ENCODE assay signal across 1 cellular context in genomic region chr1:8197493-8198282, GRCh38.
TF ChIP-seq lines count a peak whose summit lies in the region.

No MANE protein-coding gene starts in this region.

TF ChIP-seq in SK-N-SH, 30 proteins besides CTCF, POLR2A, EP300 and RAD21 (continued from another document):
- TF ChIP-seq IRF3 (IDR thresholded peaks at IDR 0.05; ENCODE audit: low read depth, low read length) (no peak), GATA2 (CRISPR knock-in tag; IDR thresholded peaks at IDR 0.05) (no peak), USF1 (IDR thresholded peaks at IDR 0.05; ENCODE audit: borderline replicate concordance, low read depth) (0 out of 2 replicates have a peak, but pooled peaks have one; percentile 3), EZH2phosphoT487 (IDR thresholded peaks at IDR 0.05; ENCODE audit: borderline replicate concordance, low read depth) (no peak), USF2 (IDR thresholded peaks at IDR 0.05; ENCODE audit: borderline replicate concordance, low read depth, low read length) (no peak), YY1 (IDR thresholded peaks at IDR 0.05; ENCODE audit: low read depth) (no peak), MAX (IDR thresholded peaks at IDR 0.05; ENCODE audit: low read depth) (no peak), SIN3A (IDR thresholded peaks at IDR 0.05; ENCODE audit: borderline replicate concordance, low read depth, low read length) (no peak), GABPA (IDR thresholded peaks at IDR 0.05; ENCODE audit: low read depth) (no peak), JUND (IDR thresholded peaks at IDR 0.05) (peak; percentile 76), TCF12 (IDR thresholded peaks at IDR 0.05) (peak; percentile 80), FOSL2 (IDR thresholded peaks at IDR 0.05; ENCODE audit: borderline replicate concordance, low read depth) (peak; percentile 86)
TF ChIP-seq in SK-N-SH: peak in this region for 8.
